In the genomic region with DNA sequence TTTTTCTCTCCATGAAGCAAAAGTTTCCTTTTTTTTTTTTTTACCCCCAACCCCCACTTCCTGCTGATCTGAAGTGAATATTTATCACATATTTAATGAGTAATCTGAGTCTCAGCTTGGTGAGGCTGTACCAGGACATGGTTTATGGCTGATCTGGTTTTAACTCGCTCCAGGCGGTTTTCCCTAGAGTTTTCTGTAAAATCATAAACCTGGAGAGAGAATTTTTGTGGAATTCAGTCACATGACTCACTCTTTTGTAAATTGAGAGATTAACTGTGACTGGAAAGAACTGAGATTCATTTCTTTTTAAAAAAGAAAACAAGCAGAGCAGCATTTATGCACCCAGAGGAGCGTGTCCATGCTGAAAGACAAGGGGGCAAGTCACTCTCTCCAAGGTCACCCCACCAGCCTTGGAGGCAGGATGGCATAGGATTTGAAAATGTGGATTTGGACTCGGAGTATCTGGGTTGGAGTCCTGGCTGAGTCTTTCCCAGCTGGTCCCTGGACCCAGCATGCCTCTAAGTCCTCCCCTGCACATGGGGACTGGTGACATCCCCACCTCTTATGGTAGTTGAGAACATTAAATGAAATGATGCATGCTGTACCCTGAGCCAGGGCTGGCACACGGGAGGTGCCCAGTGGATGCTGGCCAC, we compare ENCODE assay signal across 9 cellular contexts.
DNase-seq lines count a peak whose midpoint lies in the region; TF ChIP-seq lines count a peak whose summit lies in the region.
"Had no signal": no experiment of that assay in that cellular context is flagged by ENCODE, and none has a peak within 500 bp of the region (broad histone marks: within the 10 kb centered on the region; RNA-seq: fewer than 3 reads in every experiment).

No MANE protein-coding gene starts in this region.

- POLR2A ChIA-PET in A673 (lab: Charles Lee; ENCODE audit: low non-redundant PET) = no interaction called here

- H4K8ac ChIP-seq in mesendoderm (ENCODE audit: low read depth, low read length) = no peak overlapping the region

- H2AK5ac ChIP-seq in mesendoderm (ENCODE audit: low read length) = no peak overlapping the region

- H4K5ac ChIP-seq in mesendoderm (ENCODE audit: low read length) = no peak overlapping the region

- no peak for TF ChIP-seq CTCF in A673 (conservative IDR thresholded peaks at IDR 0.05; ENCODE audit: low read depth, low read length)
- TF ChIP-seq CTCF in colonic mucosa (IDR thresholded peaks at IDR 0.05) = no peak

- no peak overlapping the region for H2BK120ac ChIP-seq in mesendoderm (ENCODE audit: low read depth, low read length)

- H3K4me2 ChIP-seq in mesendoderm (ENCODE audit: low read length) = no peak overlapping the region

- CTCF ChIA-PET in A673 (lab: Charles Lee) = interaction anchor here (0.6 kb wide), 1 partner anchor 301 kb away, joined by 3 read pairs; no protein-coding TSS in a partner anchor

- H3K4me1 ChIP-seq in A673 (ENCODE audit: insufficient read depth, low read length, poor library complexity, severe bottlenecking) (peaks cover 72% of the 10 kb centered on the region), colonic mucosa (no peaks in the 10 kb centered on the region), mesendoderm (ENCODE audit: control insufficient read depth, low read depth, low read length) (peaks cover 8% of the 10 kb centered on the region)

- no CpG with 5 or more reads among the region's 5 CpGs for WGBS in mesendoderm (ENCODE audit: extremely low coverage, insufficient coverage, low lambda C conversion rate)

- H3K27me3 ChIP-seq in A673 (replicated peaks; ENCODE audit: insufficient read depth, low read depth, low read length, poor library complexity) (no peaks in the 10 kb centered on the region), colonic mucosa (no peaks in the 10 kb centered on the region), mesendoderm (ENCODE audit: insufficient read depth, low read length, poor library complexity) (no peaks in the 10 kb centered on the region)

- H3K56ac ChIP-seq in mesendoderm (ENCODE audit: low read length) = peak overlapping the region; percentile 59

- no peak overlapping the region for H3K23ac ChIP-seq in mesendoderm (ENCODE audit: low read length)

- no peaks in the 10 kb centered on the region for H3K9me3 ChIP-seq in A673 (ENCODE audit: low read depth, low read length, poor library complexity, severe bottlenecking)
- H3K9me3 ChIP-seq in colonic mucosa = no peaks in the 10 kb centered on the region

- no peak overlapping the region for H2BK5ac ChIP-seq in mesendoderm (ENCODE audit: low read length)

- no TSS peak for BruUV-seq in A673 (replicated peaks; lab: Mats Ljungman, UMichigan)

- H3K27ac ChIP-seq in A673 (ENCODE audit: low read depth, low read length, poor library complexity, severe bottlenecking) (peak overlapping the region; percentile 82), colonic mucosa (no peak overlapping the region), mesendoderm (ENCODE audit: low read depth, low read length) (no peak overlapping the region)

- H3K79me1 ChIP-seq in mesendoderm (ENCODE audit: low read length) = peaks cover 13% of the 10 kb centered on the region

- DNase-seq in A673 (ENCODE audit: low spot score) (peak; percentile 89), HS-5 (ENCODE audit: low read depth) (peak; percentile 79), colonic mucosa (peak; percentile 73), mesendoderm (no peak), D341Med (ENCODE audit: low spot score) (no peak), NCI-H1105 (lab: John Stamatoyannopoulos, UW) (no peak), NCI-H1930 (lab: John Stamatoyannopoulos, UW) (no peak)
- no peak for DNase-seq in activated CD4-positive, CD25-positive, alpha-beta regulatory T cell treated with anti-CD3 and anti-CD28 coated beads, Interleukin-2, amount 50 U/mL, for 72 hours
- DNase-seq: NCI-H510A had no signal

- H3K4ac ChIP-seq in mesendoderm (ENCODE audit: low read depth, low read length) = no peak overlapping the region

- H3K18ac ChIP-seq in mesendoderm (ENCODE audit: low read length) = no peak overlapping the region

- intact Hi-C loops in A673 (cut with micrococcal nuclease; ENCODE audit: unreplicated experiment) = no loop called here
- intact Hi-C loops in colonic mucosa (cut with DNase I) = no loop called here

- H3K4me3 ChIP-seq in A673 (ENCODE audit: low read depth, low read length, poor library complexity, severe bottlenecking) = peak overlapping the region; percentile 10
- H3K4me3 ChIP-seq in colonic mucosa = no peak overlapping the region
- H3K4me3 ChIP-seq in mesendoderm (ENCODE audit: low read length) = no peak overlapping the region

- H3K79me2 ChIP-seq in mesendoderm (ENCODE audit: control insufficient read depth, insufficient read depth, low read length) = no peaks in the 10 kb centered on the region

- no peaks in the 10 kb centered on the region for H3K36me3 ChIP-seq in A673 (ENCODE audit: insufficient read depth, low read length, poor library complexity, severe bottlenecking)
- no peaks in the 10 kb centered on the region for H3K36me3 ChIP-seq in colonic mucosa
- no peaks in the 10 kb centered on the region for H3K36me3 ChIP-seq in mesendoderm (ENCODE audit: control insufficient read depth, insufficient read depth, low read length)

- H3K9ac ChIP-seq in colonic mucosa (ENCODE audit: low read depth in 2 of 2, low read length in 2 of 2) (no peak overlapping the region), mesendoderm (ENCODE audit: low read length) (no peak overlapping the region)

- H2BK15ac ChIP-seq in mesendoderm (replicated peaks; ENCODE audit: low read depth) = no peak overlapping the region

Comparison
In these comparisons a context has a peak if more than half of its experiments do, and no peak if none do; other contexts are left out.
1. DNase-seq: peak in A673 (single experiment), HS-5 (single experiment) and colonic mucosa (single experiment); none in mesendoderm (single experiment), D341Med (single experiment), NCI-H1105 (single experiment), NCI-H1930 (0 of 2) and activated CD4-positive, CD25-positive, alpha-beta regulatory T cell treated with anti-CD3 and anti-CD28 coated beads, Interleukin-2, amount 50 U/mL, for 72 hours (single experiment).